ENCODE assay signal across 9 cellular contexts in the genomic region with DNA sequence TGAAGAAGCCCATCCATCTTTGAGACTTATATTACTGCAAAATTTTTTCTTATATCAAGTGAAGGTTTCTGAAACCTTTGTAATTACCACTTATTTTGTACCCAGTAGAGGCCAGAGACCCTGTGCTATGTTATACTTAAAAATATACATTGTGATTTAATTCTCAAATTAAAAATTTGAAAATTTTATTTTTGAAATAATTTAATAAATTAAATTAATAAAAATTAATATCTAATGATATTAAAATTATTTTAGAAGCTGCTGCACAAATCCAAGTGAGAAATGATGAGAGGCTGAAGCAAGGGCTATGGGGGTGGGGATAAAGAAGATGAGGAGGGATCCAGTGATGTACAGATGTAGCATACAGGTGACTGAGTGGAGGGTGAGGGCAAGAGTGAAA.
"Had no signal": no experiment of that assay in that cellular context is flagged by ENCODE, and none has a peak within 500 bp of the region (broad histone marks: within the 10 kb centered on the region; RNA-seq: fewer than 3 reads in every experiment).

No MANE protein-coding gene starts in this region.

- FAIRE-seq: HTR-8/SVneo, K562 had no signal

- ATAC-seq: HCT116, K562 had no signal

- H3K4me1 ChIP-seq: HAP-1 had no signal

- H3K27ac ChIP-seq: GM23248 had no signal

- H3K4me3 Mint-ChIP-seq: HFFc6 had no signal

- H3K9ac ChIP-seq: GM23248 had no signal

- DNase-seq: GM23248, GOT3, H7, HFFc6, IMR-90 had no signal

- H3K27ac Mint-ChIP-seq: HFFc6 had no signal

- H3K36me3 ChIP-seq: HAP-1 had no signal

- H3K4me3 ChIP-seq: GM23248, HAP-1, K562 had no signal

- H3K9me3 ChIP-seq: HAP-1 had no signal
